11 cellular contexts compared by ENCODE assay signal in genomic region chr1:15678578-15678977, GRCh38.
A peak's percentile ranks its signal among the peaks of the same experiment; 100 is the strongest.
DNase-seq lines count a peak whose midpoint lies in the region; ATAC-seq, FAIRE-seq and TF ChIP-seq lines count a peak whose summit lies in the region.
"Had no signal": no experiment of that assay in that cellular context is flagged by ENCODE, and none has a peak within 500 bp of the region (broad histone marks: within the 10 kb centered on the region; RNA-seq: fewer than 3 reads in every experiment).

No MANE protein-coding gene starts in this region.

- no peak overlapping the region for H3K4me3 ChIP-seq in fibroblast of mammary gland (ENCODE audit: control insufficient read depth, low read depth, low read length)
- H3K4me3 ChIP-seq: left ventricle myocardium inferior had no signal

- peak; percentile 35 for DNase-seq in stimulated activated CD4-positive, alpha-beta T cell treated with anti-CD3 and anti-CD28 coated beads, Interleukin-1b, Interleukin-23, amount 100 ng/mL, for 48 hours
- DNase-seq in stimulated activated CD4-positive, alpha-beta T cell treated with anti-CD3 and anti-CD28 coated beads, Interleukin-4, amount 100 ng/mL, for 1 hour: no peak
- DNase-seq in RCC 7860 (ENCODE audit: low spot score) (peak; percentile 90), fibroblast of mammary gland (ENCODE audit: low read depth) (peak; percentile 73), NCI-H446 treated with DMSO at 0.1 percent for 48 hours (lab: John Stamatoyannopoulos, UW) (no peak), DMS79 treated with DMSO at 0.1 percent for 48 hours (lab: John Stamatoyannopoulos, UW) (no peak)
- no peak for DNase-seq in effector memory CD8-positive, alpha-beta T cell
- DNase-seq: amniotic stem cell, COR-L47, left ventricle myocardium inferior had no signal

- H3K4me1 Mint-ChIP-seq in effector memory CD8-positive, alpha-beta T cell (ENCODE audit: low read depth in 2 of 2): peaks cover 0 to 2% of the 10 kb centered on the region in 2 donors

- ATAC-seq in effector memory CD8-positive, alpha-beta T cell (replicated peaks): no peak
- no peak for ATAC-seq in HG02763 (IDR thresholded peaks at IDR 0.05; ENCODE audit: unreplicated experiment)

- FAIRE-seq in RCC 7860 (lab: Jason Lieb, UNC): peak; percentile 65

- H3K27me3 Mint-ChIP-seq in effector memory CD8-positive, alpha-beta T cell: no peaks in the 10 kb centered on the region

- no peak overlapping the region for H3K27ac Mint-ChIP-seq in effector memory CD8-positive, alpha-beta T cell

- H3K4me3 Mint-ChIP-seq in effector memory CD8-positive, alpha-beta T cell: no peak overlapping the region

- no peak for TF ChIP-seq CTCF in fibroblast of mammary gland (conservative IDR thresholded peaks at IDR 0.05; ENCODE audit: control insufficient read depth, insufficient read depth, low read depth, low read length)

- H3K9me3 Mint-ChIP-seq in effector memory CD8-positive, alpha-beta T cell: no peaks in the 10 kb centered on the region

- peaks cover 11% of the 10 kb centered on the region for H3K36me3 Mint-ChIP-seq in effector memory CD8-positive, alpha-beta T cell (ENCODE audit: insufficient read depth)

Comparison
In these comparisons a context has a peak if more than half of its experiments do, and no peak if none do; other contexts are left out.
1. DNase-seq: peak in stimulated activated CD4-positive, alpha-beta T cell treated with anti-CD3 and anti-CD28 coated beads, Interleukin-1b, Interleukin-23, amount 100 ng/mL, for 48 hours (single experiment), RCC 7860 (single experiment) and fibroblast of mammary gland (single experiment); none in stimulated activated CD4-positive, alpha-beta T cell treated with anti-CD3 and anti-CD28 coated beads, Interleukin-4, amount 100 ng/mL, for 1 hour (single experiment), effector memory CD8-positive, alpha-beta T cell (0 of 3), NCI-H446 treated with DMSO at 0.1 percent for 48 hours (single experiment) and DMS79 treated with DMSO at 0.1 percent for 48 hours (single experiment).